23 cellular contexts compared by ENCODE assay signal in the genomic region with DNA sequence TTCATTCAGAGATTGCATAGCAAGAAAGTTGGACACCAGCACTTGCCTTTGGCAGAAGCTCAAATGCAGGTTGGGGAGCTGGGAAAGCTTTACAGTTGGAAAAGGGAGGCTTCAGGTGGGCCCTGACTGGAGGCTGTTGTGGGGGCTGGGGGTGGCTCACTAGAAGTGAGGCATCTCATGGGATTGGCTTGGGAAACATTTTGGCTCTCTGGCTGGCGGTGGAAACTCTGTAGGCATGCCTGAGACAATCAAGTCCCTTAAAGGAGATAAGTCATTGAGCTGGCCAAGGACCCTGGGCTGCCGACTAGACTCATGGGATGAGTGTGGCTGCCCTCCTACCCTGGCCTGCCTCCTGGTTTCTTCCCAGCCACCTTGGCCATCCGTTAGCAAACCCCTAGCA.
"Had no signal": no experiment of that assay in that cellular context is flagged by ENCODE, and none has a peak within 500 bp of the region (broad histone marks: within the 10 kb centered on the region; RNA-seq: fewer than 3 reads in every experiment).

No MANE protein-coding gene starts in this region.

- H3K27me3 ChIP-seq: MG63 had no signal

- H3K9me3 ChIP-seq: MG63 had no signal

- H3K27me3 Mint-ChIP-seq: activated CD4-positive, alpha-beta memory T cell treated with anti-CD3 and anti-CD28 coated beads, Interleukin-2, amount 10 ng/mL, durations not matched to agents 7 days and 5 days; activated CD4-positive, alpha-beta T cell treated with anti-CD3 and anti-CD28 coated beads for 36 hours; activated naive CD8-positive, alpha-beta T cell; activated T-helper 17 cell treated with anti-CD3 and anti-CD28 coated beads, Interleukin-2, amount 50 U/mL, for 72 hours; central memory CD8-positive, alpha-beta T cell had no signal

- H3K27ac ChIP-seq: SK-N-MC, VCaP had no signal

- H3K4me3 ChIP-seq: MG63, SK-N-MC had no signal

- DNase-seq: activated CD4-positive, alpha-beta memory T cell treated with anti-CD3 and anti-CD28 coated beads, Interleukin-2, amount 10 ng/mL, durations not matched to agents 7 days and 5 days; activated CD4-positive, alpha-beta T cell treated with anti-CD3 and anti-CD28 coated beads for 36 hours; activated CD4-positive, alpha-beta T cell treated with anti-CD3 and anti-CD28 coated beads, Interleukin-2, amount 50 U/mL, for 1 hour; activated gamma-delta T cell; activated naive CD4-positive, alpha-beta T cell treated with anti-CD3 and anti-CD28 coated beads for 36 hours; activated T-cell treated with anti-CD3 and anti-CD28 coated beads for 4 hours; activated T-cell treated with anti-CD3 and anti-CD28 coated beads, Interleukin-2, amount 50 U/mL, for 48 hours; NCI-H1105; NCI-H1436; NCI-H1694 treated with DMSO at 0.1 percent for 48 hours; NCI-H2029 treated with DMSO at 0.1 percent for 48 hours; NCI-H345; NCI-H510A; NCI-H526 treated with DMSO at 0.1 percent for 48 hours; PC-3; T-helper 1 cell had no signal

- H3K27ac Mint-ChIP-seq: activated CD4-positive, alpha-beta memory T cell treated with anti-CD3 and anti-CD28 coated beads, Interleukin-2, amount 10 ng/mL, durations not matched to agents 7 days and 5 days; activated CD4-positive, alpha-beta T cell treated with anti-CD3 and anti-CD28 coated beads for 36 hours; activated naive CD4-positive, alpha-beta T cell treated with anti-CD3 and anti-CD28 coated beads for 36 hours; activated naive CD8-positive, alpha-beta T cell; activated T-helper 17 cell treated with anti-CD3 and anti-CD28 coated beads, Interleukin-2, amount 50 U/mL, for 72 hours had no signal

- H3K9me3 Mint-ChIP-seq: activated CD4-positive, alpha-beta memory T cell treated with anti-CD3 and anti-CD28 coated beads, Interleukin-2, amount 10 ng/mL, durations not matched to agents 7 days and 5 days; activated naive CD4-positive, alpha-beta T cell treated with anti-CD3 and anti-CD28 coated beads for 36 hours; activated T-helper 17 cell treated with anti-CD3 and anti-CD28 coated beads, Interleukin-2, amount 50 U/mL, for 72 hours; central memory CD8-positive, alpha-beta T cell had no signal

- H3K36me3 ChIP-seq: MG63 had no signal

- ATAC-seq: activated CD4-positive, alpha-beta T cell treated with anti-CD3 and anti-CD28 coated beads for 36 hours; activated T-helper 17 cell treated with anti-CD3 and anti-CD28 coated beads, Interleukin-2, amount 50 U/mL, for 72 hours; PC-3 had no signal

- H3K4me1 Mint-ChIP-seq: activated T-helper 17 cell treated with anti-CD3 and anti-CD28 coated beads, Interleukin-2, amount 50 U/mL, for 72 hours had no signal

- H3K4me3 Mint-ChIP-seq: activated CD4-positive, alpha-beta memory T cell treated with anti-CD3 and anti-CD28 coated beads, Interleukin-2, amount 10 ng/mL, durations not matched to agents 7 days and 5 days; activated CD4-positive, alpha-beta T cell treated with anti-CD3 and anti-CD28 coated beads for 36 hours; activated naive CD4-positive, alpha-beta T cell treated with anti-CD3 and anti-CD28 coated beads for 36 hours; activated naive CD8-positive, alpha-beta T cell; activated T-helper 17 cell treated with anti-CD3 and anti-CD28 coated beads, Interleukin-2, amount 50 U/mL, for 72 hours; brain; central memory CD8-positive, alpha-beta T cell had no signal
